24 cellular contexts compared by ENCODE assay signal in the genomic region with DNA sequence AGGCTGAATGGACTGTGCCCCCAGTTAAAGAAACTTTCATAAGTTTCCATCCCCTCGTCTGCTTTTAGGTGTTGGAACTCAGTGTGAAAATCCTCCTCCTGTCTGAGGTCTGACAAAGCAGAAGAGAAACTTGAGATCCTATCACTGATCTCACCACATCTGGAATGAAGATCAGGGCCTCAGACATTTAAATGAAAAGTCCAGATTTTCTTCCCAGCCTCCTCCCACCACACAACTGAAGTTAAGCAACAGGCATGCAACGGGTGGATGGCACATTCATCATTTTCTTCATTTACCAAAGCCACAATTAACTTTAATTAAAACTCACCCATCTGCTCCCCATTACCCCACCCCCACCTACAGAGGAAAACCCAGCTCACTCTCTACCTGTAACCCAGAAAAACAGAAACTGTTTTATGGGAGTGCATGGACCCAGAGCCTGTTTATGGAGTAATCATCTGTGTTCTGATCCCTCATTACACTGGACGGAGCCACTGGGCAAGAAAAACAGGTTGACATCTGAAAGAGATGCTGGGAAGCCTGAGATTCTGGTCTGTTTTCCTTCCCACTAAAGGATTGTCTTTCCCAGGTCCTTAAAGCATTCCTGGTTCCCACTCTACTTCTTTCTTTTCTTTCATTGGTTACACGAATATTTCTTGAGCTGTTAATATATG. TPM values are rescaled to one million over a fixed set of nuclear protein-coding genes. Genes with fewer than 3 reads are reported as not detected.
DNase-seq lines count a peak whose midpoint lies in the region; ATAC-seq and TF ChIP-seq lines count a peak whose summit lies in the region.
"Had no signal": no experiment of that assay in that cellular context is flagged by ENCODE, and none has a peak within 500 bp of the region (broad histone marks: within the 10 kb centered on the region; RNA-seq: fewer than 3 reads in every experiment).

No MANE protein-coding gene starts in this region.

- H4K5ac ChIP-seq in IMR-90 (ENCODE audit: low read depth, low read length) = no peak overlapping the region

- H3K18ac ChIP-seq in IMR-90 (ENCODE audit: low read depth, low read length) = no peak overlapping the region

- H3K4me3 ChIP-seq in IMR-90 (ENCODE audit: insufficient read depth, low read depth, low read length) (no peak overlapping the region), adipocyte (ENCODE audit: low read length) (no peak overlapping the region), skeletal muscle satellite cell (ENCODE audit: low read length) (no peak overlapping the region), thyroid gland (replicated peaks in 1 of 3) (no peak overlapping the region)
- H3K4me3 ChIP-seq: ovary, right atrium auricular region, testis had no signal

- no peak overlapping the region for H3K23ac ChIP-seq in IMR-90 (ENCODE audit: low read depth, low read length)

- no peak overlapping the region for H3K9ac ChIP-seq in IMR-90 (ENCODE audit: low read depth, low read length)
- H3K9ac ChIP-seq in adipocyte (ENCODE audit: low read length) = no peak overlapping the region
- H3K9ac ChIP-seq in skeletal muscle satellite cell (ENCODE audit: low read depth, low read length) = no peak overlapping the region

- no peak overlapping the region for H4K8ac ChIP-seq in IMR-90 (ENCODE audit: low read depth in 2 of 2, low read length in 2 of 2)

- H3K4ac ChIP-seq in IMR-90 (ENCODE audit: low read depth, low read length) = no peak overlapping the region

- no peak overlapping the region for H2BK20ac ChIP-seq in IMR-90 (ENCODE audit: low read depth, low read length)

- WGBS in IMR-90 (ENCODE audit: extremely low coverage in 2 of 2, insufficient read length in 1 of 2), 2 experiments = 0% methylated on average over 1 of the region's 4 CpGs; no CpG with 5 or more reads in 1 of the 2 experiments
- WGBS in thyroid gland, 2 donors = 74 to 77% methylated on average over 4 of the region's 4 CpGs

- no peak overlapping the region for H3K27ac Mint-ChIP-seq in MCF 10A (ENCODE audit: low read depth, unreplicated experiment)
- H3K27ac Mint-ChIP-seq: activated CD4-positive, alpha-beta T cell treated with anti-CD3 and anti-CD28 coated beads, Interleukin-2, amount 10 ng/mL, durations not matched to agents 24 days and 14 days; activated naive CD8-positive, alpha-beta T cell treated with anti-CD3 and anti-CD28 coated beads for 36 hours; CD8-positive, alpha-beta T cell; dendritic cell treated with granulocyte-macrophage colony-stimulating factor and Interleukin-4, amounts not matched to agents 40 ng/mL and 50 ng/mL, for 4 days had no signal

- H3K9me1 ChIP-seq in IMR-90 (ENCODE audit: insufficient read depth, low read length) = no peaks in the 10 kb centered on the region

- no peak overlapping the region for H2AK9ac ChIP-seq in IMR-90 (replicated peaks; ENCODE audit: low read depth, low read length, poor library complexity)

- no peak overlapping the region for H3K27ac ChIP-seq in IMR-90 (ENCODE audit: insufficient read depth, low read length)
- H3K27ac ChIP-seq in thyroid gland = no peak overlapping the region
- H3K27ac ChIP-seq: brain microvascular endothelial cell, ovary, right atrium auricular region, testis had no signal

- no peak overlapping the region for H4K91ac ChIP-seq in IMR-90 (ENCODE audit: insufficient read depth, low read depth, low read length)

- BruUV-seq in IMR-90 (replicated peaks; lab: Mats Ljungman, UMichigan) (no TSS peak), MCF 10A (replicated peaks; lab: Mats Ljungman, UMichigan) (no TSS peak)

- H3K56ac ChIP-seq in IMR-90 (ENCODE audit: extremely low read depth, insufficient read depth, low read length) = no peak overlapping the region

- in situ Hi-C loops in IMR-90 (cut with MboI; ENCODE audit: low sequenced_read_pairs) = no loop called here

- POLR2A ChIA-PET in IMR-90 (lab: Charles Lee; ENCODE audit: unreplicated experiment) (interaction anchor here (0.6 kb wide), 1 partner anchor 37 kb away, joined by 4 read pairs; no protein-coding TSS in a partner anchor), MCF 10A (lab: Yijun Ruan, JAX) (interaction anchor here (0.6 kb wide), 1 partner anchor 1000 kb away, joined by 3 read pairs; no protein-coding TSS in a partner anchor)

- H3K4me1 Mint-ChIP-seq in MCF 10A (ENCODE audit: insufficient read depth, unreplicated experiment) = peaks cover 22% of the 10 kb centered on the region
- H3K4me1 Mint-ChIP-seq: activated CD4-positive, alpha-beta T cell treated with anti-CD3 and anti-CD28 coated beads, Interleukin-2, amount 10 ng/mL, durations not matched to agents 24 days and 14 days; activated naive CD8-positive, alpha-beta T cell treated with anti-CD3 and anti-CD28 coated beads for 36 hours; activated T-helper 17 cell treated with anti-CD3 and anti-CD28 coated beads, Interleukin-2, amount 50 U/mL, for 72 hours had no signal

- no peak overlapping the region for H2AFZ ChIP-seq in IMR-90 (replicated peaks; ENCODE audit: low read length, poor library complexity)

- H3K36me3 Mint-ChIP-seq in MCF 10A (ENCODE audit: insufficient read depth, unreplicated experiment) = no peaks in the 10 kb centered on the region
- H3K36me3 Mint-ChIP-seq: CD8-positive, alpha-beta T cell; naive thymus-derived CD8-positive, alpha-beta T cell had no signal

- TF ChIP-seq POLR2A in IMR-90 (IDR thresholded peaks at IDR 0.05; ENCODE audit: low read depth, low read length) = no peak
- TF ChIP-seq POLR2A in thyroid gland (IDR thresholded peaks at IDR 0.05) = no peak

- DNase-seq in IMR-90 (peak; percentile 32), adipocyte (ENCODE audit: low read depth) (peak; percentile 65), fibroblast of peridontal ligament (ENCODE audit: extremely low read depth) (peak; percentile 44), MCF 10A (ENCODE audit: unreplicated experiment) (no peak), thyroid gland (no peak), NCI-H446 (lab: John Stamatoyannopoulos, UW) (no peak)
- DNase-seq: activated CD4-positive, alpha-beta T cell treated with anti-CD3 and anti-CD28 coated beads, Interleukin-2, amount 10 ng/mL, durations not matched to agents 24 days and 14 days; activated naive CD8-positive, alpha-beta T cell treated with anti-CD3 and anti-CD28 coated beads for 36 hours; brain microvascular endothelial cell; CD8-positive, alpha-beta T cell; DMS53; mesendoderm; naive thymus-derived CD8-positive, alpha-beta T cell; NCI-H146; NCI-H2171; OCI-M1; ovary; SHP77; T-helper 1 cell; testis had no signal

- intact Hi-C loops in IMR-90 (cut with micrococcal nuclease) (no loop called here), MCF 10A (cut with micrococcal nuclease) (no loop called here), thyroid gland (cut with DNase I) (no loop called here)

- H2BK5ac ChIP-seq in IMR-90 (ENCODE audit: low read depth, low read length, poor library complexity, severe bottlenecking) = no peak overlapping the region

- no peak overlapping the region for H3K4me3 Mint-ChIP-seq in MCF 10A (ENCODE audit: unreplicated experiment)
- H3K4me3 Mint-ChIP-seq: activated CD4-positive, alpha-beta T cell treated with anti-CD3 and anti-CD28 coated beads, Interleukin-2, amount 10 ng/mL, durations not matched to agents 24 days and 14 days; activated naive CD8-positive, alpha-beta T cell treated with anti-CD3 and anti-CD28 coated beads for 36 hours; activated T-helper 17 cell treated with anti-CD3 and anti-CD28 coated beads, Interleukin-2, amount 50 U/mL, for 72 hours; CD8-positive, alpha-beta T cell; dendritic cell treated with granulocyte-macrophage colony-stimulating factor and Interleukin-4, amounts not matched to agents 40 ng/mL and 50 ng/mL, for 4 days; naive thymus-derived CD8-positive, alpha-beta T cell had no signal

- H3K27me3 Mint-ChIP-seq in MCF 10A (ENCODE audit: insufficient read depth, unreplicated experiment) = no peaks in the 10 kb centered on the region
- H3K27me3 Mint-ChIP-seq: activated naive CD8-positive, alpha-beta T cell treated with anti-CD3 and anti-CD28 coated beads for 36 hours; activated T-helper 17 cell treated with anti-CD3 and anti-CD28 coated beads, Interleukin-2, amount 50 U/mL, for 72 hours; dendritic cell treated with granulocyte-macrophage colony-stimulating factor and Interleukin-4, amounts not matched to agents 40 ng/mL and 50 ng/mL, for 4 days; naive thymus-derived CD8-positive, alpha-beta T cell had no signal

- H3K14ac ChIP-seq in IMR-90 (replicated peaks; ENCODE audit: low read depth, low read length) = no peak overlapping the region

- peak; percentile 48 for ATAC-seq in IMR-90 (ENCODE audit: low read depth)
- ATAC-seq: activated T-helper 17 cell treated with anti-CD3 and anti-CD28 coated beads, Interleukin-2, amount 50 U/mL, for 72 hours; CD8-positive, alpha-beta T cell; naive thymus-derived CD8-positive, alpha-beta T cell had no signal

- H3K27me3 ChIP-seq in IMR-90 (ENCODE audit: control insufficient read depth, insufficient read depth, low read length) = peaks cover 8% of the 10 kb centered on the region
- H3K27me3 ChIP-seq in adipocyte (replicated peaks; ENCODE audit: control insufficient read depth, insufficient read depth, low read length) = peaks cover 15% of the 10 kb centered on the region
- H3K27me3 ChIP-seq in skeletal muscle satellite cell (ENCODE audit: control insufficient read depth, insufficient read depth, low read length) = no peaks in the 10 kb centered on the region
- H3K27me3 ChIP-seq in thyroid gland = no peaks in the 10 kb centered on the region
- H3K27me3 ChIP-seq: brain microvascular endothelial cell, ovary, right atrium auricular region, testis had no signal

- H3K79me1 ChIP-seq in IMR-90 (ENCODE audit: low read depth in 1 of 2, low read length in 2 of 2) = no peaks in the 10 kb centered on the region

- no peaks in the 10 kb centered on the region for H4K20me1 ChIP-seq in IMR-90 (ENCODE audit: insufficient read depth, low read length)

- dilution Hi-C loops in IMR-90 (cut with HindIII; ENCODE audit: low sequenced_read_pairs, unreplicated experiment) = no loop called here

- peaks cover 17% of the 10 kb centered on the region for H3K9me3 Mint-ChIP-seq in MCF 10A (ENCODE audit: unreplicated experiment)
- H3K9me3 Mint-ChIP-seq: activated naive CD8-positive, alpha-beta T cell treated with anti-CD3 and anti-CD28 coated beads for 36 hours; activated T-helper 17 cell treated with anti-CD3 and anti-CD28 coated beads, Interleukin-2, amount 50 U/mL, for 72 hours; CD8-positive, alpha-beta T cell; dendritic cell treated with granulocyte-macrophage colony-stimulating factor and Interleukin-4, amounts not matched to agents 40 ng/mL and 50 ng/mL, for 4 days; naive thymus-derived CD8-positive, alpha-beta T cell had no signal

- peaks cover 5% of the 10 kb centered on the region; the same call in 1 of the 2 replicates for H3K4me1 ChIP-seq in IMR-90 (ENCODE audit: control insufficient read depth, insufficient read depth, low read length)
- H3K4me1 ChIP-seq in adipocyte (ENCODE audit: control insufficient read depth, insufficient read depth, low read length) = no peaks in the 10 kb centered on the region
- peaks cover 18% of the 10 kb centered on the region for H3K4me1 ChIP-seq in skeletal muscle satellite cell (ENCODE audit: control insufficient read depth, insufficient read depth, low read length)
- peaks cover 8 to 17% of the 10 kb centered on the region in 2 donors for H3K4me1 ChIP-seq in thyroid gland
- H3K4me1 ChIP-seq: right atrium auricular region, testis had no signal

- no peak overlapping the region for H2BK120ac ChIP-seq in IMR-90 (ENCODE audit: low read depth, low read length)

- H2BK15ac ChIP-seq in IMR-90 (ENCODE audit: low read depth, low read length) = no peak overlapping the region

- no peak overlapping the region for H2AK5ac ChIP-seq in IMR-90 (ENCODE audit: low read depth, low read length)

- no peak overlapping the region for H3K4me2 ChIP-seq in IMR-90 (ENCODE audit: low read depth, low read length)
- H3K4me2 ChIP-seq in skeletal muscle satellite cell (ENCODE audit: low read length) = peak overlapping the region; percentile 8

- no peak for TF ChIP-seq RAD21 in IMR-90 (IDR thresholded peaks at IDR 0.05; ENCODE audit: low read length)

- TF ChIP-seq CTCF in IMR-90 (conservative IDR thresholded peaks at IDR 0.05; ENCODE audit: low read depth, low read length) = no peak
- TF ChIP-seq CTCF in MCF 10A (IDR thresholded peaks at IDR 0.05; ENCODE audit: unreplicated experiment) = no peak
- TF ChIP-seq CTCF in thyroid gland (IDR thresholded peaks at IDR 0.05) = no peak

- no peaks in the 10 kb centered on the region for H3K9me3 ChIP-seq in IMR-90 (ENCODE audit: control insufficient read depth, insufficient read depth, low read length)
- H3K9me3 ChIP-seq in adipocyte (ENCODE audit: control insufficient read depth, low read length) = peaks cover 3% of the 10 kb centered on the region
- no peaks in the 10 kb centered on the region for H3K9me3 ChIP-seq in skeletal muscle satellite cell (replicated peaks; ENCODE audit: low read length)
- H3K9me3 ChIP-seq in thyroid gland = no peaks in the 10 kb centered on the region
- H3K9me3 ChIP-seq: ovary, right atrium auricular region, testis had no signal

- H3K36me3 ChIP-seq in IMR-90 (ENCODE audit: control insufficient read depth, insufficient read depth, low read length) (no peaks in the 10 kb centered on the region), adipocyte (ENCODE audit: control insufficient read depth, insufficient read depth, low read length, severe bottlenecking) (no peaks in the 10 kb centered on the region), skeletal muscle satellite cell (ENCODE audit: insufficient read depth, low read length) (no peaks in the 10 kb centered on the region), thyroid gland (no peaks in the 10 kb centered on the region)
- H3K36me3 ChIP-seq: brain microvascular endothelial cell, ovary, right atrium auricular region had no signal

- CTCF ChIA-PET in IMR-90 (lab: Yijun Ruan, JAX) (interaction anchor here (0.6 kb wide), 1 partner anchor 59 kb away, joined by 3 read pairs; no protein-coding TSS in a partner anchor), MCF 10A (lab: Yijun Ruan, JAX) (interaction anchor here (0.6 kb wide), 1 partner anchor 314 kb away, joined by 3 read pairs; no protein-coding TSS in a partner anchor)

RNA-seq across cellular contexts. Expression of a gene that starts 58.1 kb away (rescaled TPM):
- 1.3 and 1.7 TPM in 2 replicates for total RNA-seq in IMR-90 (2012; rRNA removed)
- polyA plus RNA-seq in IMR-90 (2012; rRNA removed) = 1.7 and 2.0 TPM in 2 replicates
- 1.2 and 1.5 TPM in 2 replicates for polyA plus RNA-seq in IMR-90 (2012; cell fraction: cytosol; rRNA removed)
- 0.47 and 0.64 TPM in 2 replicates for polyA plus RNA-seq in IMR-90 (2012; cell fraction: nucleus; rRNA removed; ENCODE audit: low replicate concordance)
- 0.44 and 1.0 TPM in 2 replicates for total RNA-seq in skeletal muscle satellite cell (2012; rRNA removed)
- not detected in 2 replicates for total RNA-seq in MCF 10A (2022)
- total RNA-seq in thyroid gland = 100 to 1,000 TPM; 271 to 316 (median 289) TPM

Comparison
In these comparisons a context has a peak if more than half of its experiments do, and no peak if none do; other contexts are left out.
1. DNase-seq: peak in IMR-90 (single experiment), adipocyte (single experiment) and fibroblast of peridontal ligament (single experiment); none in MCF 10A (single experiment), thyroid gland (0 of 2) and NCI-H446 (0 of 2).
2. RNA of a gene that starts 58.1 kb away (total RNA-seq): 271 to 316 TPM in thyroid gland; 1.3 to 1.7 TPM in IMR-90 and not detected in MCF 10A; every median in the first group is over 100 times any median in the second.